ENCODE assay signal across 9 cellular contexts in genomic region chr16:68644715-68645493, GRCh38. TPM values are rescaled to one million over a fixed set of nuclear protein-coding genes. Genes with fewer than 3 reads are reported as not detected.
A peak's percentile ranks its signal among the peaks of the same experiment; 100 is the strongest.
DNase-seq lines count a peak whose midpoint lies in the region; ATAC-seq, FAIRE-seq and TF ChIP-seq lines count a peak whose summit lies in the region.
"Had no signal": no experiment of that assay in that cellular context is flagged by ENCODE, and none has a peak within 500 bp of the region (broad histone marks: within the 10 kb centered on the region; RNA-seq: fewer than 3 reads in every experiment).

Gene CDH3, plus strand, starts transcription at chr16:68645310. Its CDS starts 70 bp downstream, at chr16:68645380.

- H3K36me3 Mint-ChIP-seq in activated T-cell treated with anti-CD3 and anti-CD28 coated beads, Interleukin-2, amount 50 U/mL, for 4 hours (ENCODE audit: insufficient read depth) = no peaks in the 10 kb centered on the region

- TF ChIP-seq RAD21 in Ishikawa (IDR thresholded peaks at IDR 0.05; ENCODE audit: low read depth) = no peak

- peaks cover 3 to 20% of the 10 kb centered on the region in 2 donors for H3K27me3 ChIP-seq in small intestine (ENCODE audit: control insufficient read depth in 2 of 2, insufficient read depth in 2 of 2, low read length in 2 of 2)

- peaks cover 0 to 9% of the 10 kb centered on the region in 2 donors for H3K4me1 ChIP-seq in small intestine (ENCODE audit: control insufficient read depth in 2 of 2, insufficient read depth in 1 of 2, low read depth in 1 of 2, low read length in 1 of 2)

- H3K9me3 Mint-ChIP-seq in activated T-cell treated with anti-CD3 and anti-CD28 coated beads, Interleukin-2, amount 50 U/mL, for 4 hours = no peaks in the 10 kb centered on the region

- 1 to 2% (median 1%) methylated on average over 43 to 53 of the region's 53 CpGs for WGBS in small intestine, 3 donors

- TF ChIP-seq EP300 in Ishikawa (IDR thresholded peaks at IDR 0.05; ENCODE audit: borderline replicate concordance) = no peak

- no peak within 1 kb of the TSS for H3K27ac ChIP-seq in small intestine (ENCODE audit: low read depth in 1 of 2, low read length in 1 of 2)
- H3K27ac ChIP-seq: heart right ventricle had no signal

- no peaks in the 10 kb centered on the region for H3K9me3 ChIP-seq in small intestine (ENCODE audit: control insufficient read depth, low read depth)
- H3K9me3 ChIP-seq: heart right ventricle had no signal

- ATAC-seq in activated T-cell treated with anti-CD3 and anti-CD28 coated beads, Interleukin-2, amount 50 U/mL, for 4 hours = peak; percentile 44 to 49
- ATAC-seq in HG03457 (IDR thresholded peaks at IDR 0.05; ENCODE audit: unreplicated experiment) = no peak

- H3K4me3 Mint-ChIP-seq in activated T-cell treated with anti-CD3 and anti-CD28 coated beads, Interleukin-2, amount 50 U/mL, for 4 hours = peak within 1 kb of the TSS; percentile 59

- peaks cover 9% of the 10 kb centered on the region for H3K4me1 Mint-ChIP-seq in activated T-cell treated with anti-CD3 and anti-CD28 coated beads, Interleukin-2, amount 50 U/mL, for 4 hours (ENCODE audit: low read depth)

- H3K27me3 Mint-ChIP-seq in activated T-cell treated with anti-CD3 and anti-CD28 coated beads, Interleukin-2, amount 50 U/mL, for 4 hours (ENCODE audit: low read depth) = peaks cover 66% of the 10 kb centered on the region

- H3K36me3 ChIP-seq in small intestine (ENCODE audit: control insufficient read depth in 2 of 2, insufficient read depth in 2 of 2, low read length in 2 of 2) = no peaks in the 10 kb centered on the region
- H3K36me3 ChIP-seq: heart right ventricle had no signal

- no peak for FAIRE-seq in small intestine (lab: Jason Lieb, UNC)

- DNase-seq in COR-L47 (lab: John Stamatoyannopoulos, UW) (peak; percentile 24), iPS DF 19.7 (ENCODE audit: low read depth, low spot score) (peak; percentile 52), small intestine (peak; percentile 54), globus pallidus (ENCODE audit: low spot score) (no peak), C1 segment of cervical spinal cord (lab: John Stamatoyannopoulos, UW) (no peak)
- peak; percentile 10 for DNase-seq in activated T-cell treated with anti-CD3 and anti-CD28 coated beads, Interleukin-2, amount 50 U/mL, for 4 hours
- DNase-seq: heart right ventricle had no signal

- peak within 1 kb of the TSS; percentile 2 to 48 for H3K4me3 ChIP-seq in small intestine (ENCODE audit: low read depth in 1 of 2, low read length in 2 of 2)

TF ChIP-seq in Ishikawa, 13 proteins besides CTCF, POLR2A, EP300 and RAD21:
- TF ChIP-seq MAX (IDR thresholded peaks at IDR 0.05) = no peak
- TF ChIP-seq EGR1 (IDR thresholded peaks at IDR 0.05) = 0 out of 2 replicates have a peak, but pooled peaks have one; percentile 15
- TF ChIP-seq TEAD4 (IDR thresholded peaks at IDR 0.05) = no peak
- no peak for TF ChIP-seq REST (IDR thresholded peaks at IDR 0.05; ENCODE audit: low read depth)
- TF ChIP-seq TAF1 (IDR thresholded peaks at IDR 0.05; ENCODE audit: low read depth) = peak; percentile 41; the same call in 1 of the 2 replicates
- no peak for TF ChIP-seq YY1 (IDR thresholded peaks at IDR 0.05; ENCODE audit: low read depth)
- no peak for TF ChIP-seq CREB1 (IDR thresholded peaks at IDR 0.05; ENCODE audit: low read depth)
- TF ChIP-seq TCF12 (IDR thresholded peaks at IDR 0.05; ENCODE audit: low read depth) = no peak
- no peak for TF ChIP-seq CEBPB (IDR thresholded peaks at IDR 0.05)
- no peak for TF ChIP-seq NFIC (IDR thresholded peaks at IDR 0.05)
- TF ChIP-seq, protein P1, sequence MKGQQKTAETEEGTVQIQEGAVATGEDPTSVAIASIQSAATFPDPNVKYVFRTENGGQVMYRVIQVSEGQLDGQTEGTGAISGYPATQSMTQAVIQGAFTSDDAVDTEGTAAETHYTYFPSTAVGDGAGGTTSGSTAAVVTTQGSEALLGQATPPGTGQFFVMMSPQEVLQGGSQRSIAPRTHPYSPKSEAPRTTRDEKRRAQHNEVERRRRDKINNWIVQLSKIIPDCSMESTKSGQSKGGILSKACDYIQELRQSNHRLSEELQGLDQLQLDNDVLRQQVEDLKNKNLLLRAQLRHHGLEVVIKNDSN (IDR thresholded peaks at IDR 0.05) = peak; percentile 21; the same call in 1 of the 2 replicates
- 0 out of 2 replicates have a peak, but pooled peaks have one; percentile 68 for TF ChIP-seq ZBTB7A (IDR thresholded peaks at IDR 0.05; ENCODE audit: low read depth)
- no peak for TF ChIP-seq FOXM1 (IDR thresholded peaks at IDR 0.05; ENCODE audit: borderline replicate concordance, low read depth)

RNA-seq across cellular contexts. Expression of gene CDH3, which starts in this region (rescaled TPM):
- under 1 TPM; 0.22 to 0.48 (median 0.34) TPM for total RNA-seq in activated T-cell treated with anti-CD3 and anti-CD28 coated beads, Interleukin-2, amount 50 U/mL, for 4 hours
- polyA plus RNA-seq in small intestine = under 1 TPM in 2 of 3 donors, not detected in 1; 0.33 to 0.54 TPM

Comparison
In these comparisons a context has a peak if more than half of its experiments do, and no peak if none do; other contexts are left out.
1. Peak in DNase-seq and ATAC-seq in activated T-cell treated with anti-CD3 and anti-CD28 coated beads, Interleukin-2, amount 50 U/mL, for 4 hours; RNA of the gene not detected or under 1 TPM.
2. Peak in DNase-seq and H3K4me3 ChIP-seq in small intestine; RNA of the gene not detected or under 1 TPM.
3. DNase-seq: peak in COR-L47 (single experiment) and iPS DF 19.7 (single experiment); none in globus pallidus (single experiment) and C1 segment of cervical spinal cord (0 of 14).